In the genomic region with DNA sequence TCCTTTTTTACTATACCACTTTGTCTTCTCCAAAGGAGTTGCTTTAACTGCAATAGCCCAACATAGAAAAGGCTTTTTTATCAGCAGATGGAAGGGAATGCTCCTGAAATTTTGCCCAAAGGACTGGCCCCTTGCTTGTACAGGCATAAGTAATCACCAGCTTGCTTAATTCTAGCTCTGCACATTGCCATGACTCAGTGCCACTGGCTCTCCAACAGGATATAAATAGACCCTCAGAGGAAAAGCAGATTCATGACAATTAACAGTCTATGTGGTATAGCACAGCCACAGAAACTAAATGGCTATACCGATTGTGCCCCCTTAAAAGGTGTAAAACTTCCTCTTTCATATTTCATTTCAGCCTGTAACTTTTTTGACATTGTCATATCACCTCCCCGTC, we compare ENCODE assay signal across 9 cellular contexts.
DNase-seq lines count a peak whose midpoint lies in the region; ATAC-seq and TF ChIP-seq lines count a peak whose summit lies in the region.
"Had no signal": no experiment of that assay in that cellular context is flagged by ENCODE, and none has a peak within 500 bp of the region (broad histone marks: within the 10 kb centered on the region; RNA-seq: fewer than 3 reads in every experiment).

No MANE protein-coding gene starts in this region.

- H3K9me3 ChIP-seq in adipocyte (ENCODE audit: control insufficient read depth, low read length) (no peaks in the 10 kb centered on the region), thyroid gland (no peaks in the 10 kb centered on the region)

- 54 to 71% methylated on average over 2 of the region's 2 CpGs for whole genome bisulfite sequencing in thyroid gland, 2 donors

- H3K27ac Mint-ChIP-seq in natural killer cell, result no peak overlapping the region

- H3K4me3 Mint-ChIP-seq in natural killer cell, result no peak overlapping the region

- peak overlapping the region; percentile 17 for H3K9ac ChIP-seq in adipocyte (ENCODE audit: low read length)

- no peaks in the 10 kb centered on the region for H3K36me3 ChIP-seq in adipocyte (ENCODE audit: control insufficient read depth, insufficient read depth, low read length, severe bottlenecking)
- H3K36me3 ChIP-seq in thyroid gland, result no peaks in the 10 kb centered on the region

- no peak overlapping the region for H3K27ac ChIP-seq in thyroid gland
- H3K27ac ChIP-seq: epithelial cell of prostate had no signal

- no peaks in the 10 kb centered on the region for H3K9me3 Mint-ChIP-seq in natural killer cell

- peaks cover 10 to 22% of the 10 kb centered on the region in 2 donors for H3K27me3 Mint-ChIP-seq in natural killer cell (ENCODE audit: low read depth in 2 of 2)

- no peak for TF ChIP-seq POLR2A in thyroid gland (IDR thresholded peaks at IDR 0.05)

- DNase-seq in adipocyte (ENCODE audit: low read depth) (peak; percentile 90), omental fat pad (ENCODE audit: low spot score) (no peak), thyroid gland (no peak), NCI-H1092 treated with DMSO at 0.1 percent for 48 hours (lab: John Stamatoyannopoulos, UW) (no peak), natural killer cell (no peak)
- DNase-seq in stimulated activated naive CD4-positive, alpha-beta T cell treated with Interleukin-2 at 50 U/mL for 16 hours (lab: John Stamatoyannopoulos, UW), result no peak

- intact Hi-C loops in thyroid gland (cut with DNase I), result loop anchor here (5.0 kb wide), 1 partner anchor 247 kb away; no protein-coding TSS in a partner anchor
- intact Hi-C loops in natural killer cell (cut with micrococcal nuclease), result no loop called here

- ATAC-seq in GM18873 (IDR thresholded peaks at IDR 0.05; ENCODE audit: low FRiP score, unreplicated experiment) (peak; percentile 94), HG03066 (IDR thresholded peaks at IDR 0.05; ENCODE audit: low read depth, unreplicated experiment) (peak; percentile 89), omental fat pad (ENCODE audit: low FRiP score) (peak; percentile 48), natural killer cell (no peak)

- TF ChIP-seq CTCF in omental fat pad (IDR thresholded peaks at IDR 0.05) (no peak), thyroid gland (IDR thresholded peaks at IDR 0.05) (no peak), natural killer cell (IDR thresholded peaks at IDR 0.05) (no peak)

- H3K4me1 Mint-ChIP-seq in natural killer cell, result peaks cover 0 to 5% of the 10 kb centered on the region in 2 donors

- H3K36me3 Mint-ChIP-seq in natural killer cell, result no peaks in the 10 kb centered on the region

- H3K4me3 ChIP-seq in adipocyte (ENCODE audit: low read length) (peak overlapping the region; percentile 36), thyroid gland (replicated peaks in 1 of 3) (no peak overlapping the region)

- no peaks in the 10 kb centered on the region for H3K27me3 ChIP-seq in adipocyte (replicated peaks; ENCODE audit: control insufficient read depth, insufficient read depth, low read length)
- H3K27me3 ChIP-seq in thyroid gland, result no peaks in the 10 kb centered on the region

- H3K4me1 ChIP-seq in adipocyte (ENCODE audit: control insufficient read depth, insufficient read depth, low read length), result peaks cover 46% of the 10 kb centered on the region
- H3K4me1 ChIP-seq in thyroid gland, result peaks cover 13 to 16% of the 10 kb centered on the region in 2 donors

Comparison
In these comparisons a context has a peak if more than half of its experiments do, and no peak if none do; other contexts are left out.
1. ATAC-seq: peak in GM18873 (single experiment), HG03066 (single experiment) and omental fat pad (single experiment); none in natural killer cell (0 of 3).